12 cellular contexts compared by ENCODE assay signal in genomic region chr2:113181491-113182051, GRCh38. TPM values are rescaled to one million over a fixed set of nuclear protein-coding genes. Genes with fewer than 3 reads are reported as not detected.
A peak's percentile ranks its signal among the peaks of the same experiment; 100 is the strongest.
DNase-seq lines count a peak whose midpoint lies in the region; ATAC-seq and TF ChIP-seq lines count a peak whose summit lies in the region.
"Had no signal": no experiment of that assay in that cellular context is flagged by ENCODE, and none has a peak within 500 bp of the region (broad histone marks: within the 10 kb centered on the region; RNA-seq: fewer than 3 reads in every experiment).

No MANE protein-coding gene starts in this region.

- POLR2A ChIA-PET in activated CD4-positive, alpha-beta memory T cell treated with anti-CD3 and anti-CD28 coated beads for 36 hours (lab: Charles Lee) = interaction anchor here (1.5 to 1.6 kb wide), 3 partner anchors 13 to 101 kb away, joined by 3 to 5 read pairs (median 5); no protein-coding TSS in a partner anchor

- no peak overlapping the region for H3K4me3 ChIP-seq in left lung
- H3K4me3 ChIP-seq: MG63 had no signal

- H3K36me3 Mint-ChIP-seq in activated naive CD4-positive, alpha-beta T cell treated with anti-CD3 and anti-CD28 coated beads for 36 hours (ENCODE audit: low read depth) = peaks cover 48% of the 10 kb centered on the region
- H3K36me3 Mint-ChIP-seq in activated CD4-positive, alpha-beta memory T cell treated with anti-CD3 and anti-CD28 coated beads for 36 hours = peaks cover 64% of the 10 kb centered on the region
- H3K36me3 Mint-ChIP-seq in type B pancreatic cell = no peaks in the 10 kb centered on the region

- H3K4me1 ChIP-seq in left lung = peaks cover 4 to 73% of the 10 kb centered on the region in 2 donors

- ATAC-seq in left lung = peak; percentile 60
- ATAC-seq: esophagus mucosa had no signal

- H3K27ac ChIP-seq in left lung = peak overlapping the region; percentile 53 to 67

- CTCF ChIA-PET in activated naive CD4-positive, alpha-beta T cell treated with anti-CD3 and anti-CD28 coated beads for 36 hours (lab: Charles Lee) = interaction anchor here (0.6 to 3.0 kb wide), 11 partner anchors 11 to 298 kb away, joined by 3 to 39 read pairs (median 6); no protein-coding TSS in a partner anchor
- CTCF ChIA-PET in activated CD4-positive, alpha-beta memory T cell treated with anti-CD3 and anti-CD28 coated beads for 36 hours (lab: Charles Lee) = interaction anchor here (0.7 to 5.2 kb wide), 4 partner anchors 17 to 177 kb away, joined by 3 to 56 read pairs (median 20); no protein-coding TSS in a partner anchor

- no peak overlapping the region for H3K4me3 Mint-ChIP-seq in activated naive CD4-positive, alpha-beta T cell treated with anti-CD3 and anti-CD28 coated beads for 36 hours
- no peak overlapping the region for H3K4me3 Mint-ChIP-seq in activated CD4-positive, alpha-beta memory T cell treated with anti-CD3 and anti-CD28 coated beads for 36 hours
- H3K4me3 Mint-ChIP-seq in type B pancreatic cell = no peak overlapping the region

- intact Hi-C loops in activated naive CD4-positive, alpha-beta T cell treated with anti-CD3 and anti-CD28 coated beads for 36 hours (cut with micrococcal nuclease) = no loop called here
- intact Hi-C loops in activated CD4-positive, alpha-beta memory T cell treated with anti-CD3 and anti-CD28 coated beads for 36 hours (cut with micrococcal nuclease) = no loop called here
- intact Hi-C loops in left lung (cut with DNase I) = no loop called here

- peaks cover 0 to 26% of the 10 kb centered on the region in 2 donors for H3K36me3 ChIP-seq in left lung
- H3K36me3 ChIP-seq: MG63 had no signal

- H3K27ac Mint-ChIP-seq in activated naive CD4-positive, alpha-beta T cell treated with anti-CD3 and anti-CD28 coated beads for 36 hours = peak overlapping the region; percentile 77
- H3K27ac Mint-ChIP-seq in activated CD4-positive, alpha-beta memory T cell treated with anti-CD3 and anti-CD28 coated beads for 36 hours = peak overlapping the region; percentile 55
- peak overlapping the region; percentile 87 for H3K27ac Mint-ChIP-seq in type B pancreatic cell
- H3K27ac Mint-ChIP-seq: progenitor cell of endocrine pancreas had no signal

- no peaks in the 10 kb centered on the region for H3K27me3 Mint-ChIP-seq in activated naive CD4-positive, alpha-beta T cell treated with anti-CD3 and anti-CD28 coated beads for 36 hours (ENCODE audit: low read depth)
- no peaks in the 10 kb centered on the region for H3K27me3 Mint-ChIP-seq in activated CD4-positive, alpha-beta memory T cell treated with anti-CD3 and anti-CD28 coated beads for 36 hours
- no peaks in the 10 kb centered on the region for H3K27me3 Mint-ChIP-seq in type B pancreatic cell
- H3K27me3 Mint-ChIP-seq: progenitor cell of endocrine pancreas had no signal

- no peaks in the 10 kb centered on the region for H3K27me3 ChIP-seq in left lung
- H3K27me3 ChIP-seq: MG63 had no signal

- TF ChIP-seq CTCF in left lung (IDR thresholded peaks at IDR 0.05) (no peak), type B pancreatic cell (conservative IDR thresholded peaks at IDR 0.05) (no peak)

- H3K9me3 Mint-ChIP-seq in activated naive CD4-positive, alpha-beta T cell treated with anti-CD3 and anti-CD28 coated beads for 36 hours = no peaks in the 10 kb centered on the region
- H3K9me3 Mint-ChIP-seq in activated CD4-positive, alpha-beta memory T cell treated with anti-CD3 and anti-CD28 coated beads for 36 hours = no peaks in the 10 kb centered on the region
- no peaks in the 10 kb centered on the region for H3K9me3 Mint-ChIP-seq in type B pancreatic cell

- no peaks in the 10 kb centered on the region for H3K9me3 ChIP-seq in left lung
- H3K9me3 ChIP-seq: MG63 had no signal

- DNase-seq in activated naive CD4-positive, alpha-beta T cell treated with anti-CD3 and anti-CD28 coated beads for 36 hours = no peak
- no peak for DNase-seq in activated naive CD4-positive, alpha-beta T cell (lab: John Stamatoyannopoulos, UW)
- no peak for DNase-seq in activated CD4-positive, alpha-beta memory T cell treated with anti-CD3 and anti-CD28 coated beads for 36 hours
- peak in 1 of 2 donors; percentile 24 for DNase-seq in left lung
- DNase-seq in type B pancreatic cell (ENCODE audit: extremely low spot score, unreplicated experiment) = no peak
- no peak for DNase-seq in NCI-H1048 (lab: John Stamatoyannopoulos, UW)
- DNase-seq in NCI-H1694 treated with DMSO at 0.1 percent for 48 hours (lab: John Stamatoyannopoulos, UW) = no peak
- DNase-seq in NCI-H2171 (lab: John Stamatoyannopoulos, UW) = no peak
- DNase-seq: islet precursor cell, MG63 had no signal

- H3K4me1 Mint-ChIP-seq in activated naive CD4-positive, alpha-beta T cell treated with anti-CD3 and anti-CD28 coated beads for 36 hours (ENCODE audit: low read depth) = peaks cover 86% of the 10 kb centered on the region
- H3K4me1 Mint-ChIP-seq in activated CD4-positive, alpha-beta memory T cell treated with anti-CD3 and anti-CD28 coated beads for 36 hours (ENCODE audit: low read depth) = peaks cover 95% of the 10 kb centered on the region
- peaks cover 20% of the 10 kb centered on the region for H3K4me1 Mint-ChIP-seq in type B pancreatic cell (ENCODE audit: unreplicated experiment)

RNA-seq across cellular contexts. Expression of gene PSD4, which starts 7.8 kb away (rescaled TPM):
- 10 to 100 TPM; 85.9 to 87.4 TPM for total RNA-seq in activated naive CD4-positive, alpha-beta T cell treated with anti-CD3 and anti-CD28 coated beads for 36 hours
- total RNA-seq in activated CD4-positive, alpha-beta memory T cell treated with anti-CD3 and anti-CD28 coated beads for 36 hours = 100 to 1,000 TPM; 156 to 170 TPM
- total RNA-seq in left lung (10 to 100 TPM; 29.8 to 50.2 TPM), type B pancreatic cell (ENCODE audit: low replicate concordance) (38.8 and 79.1 TPM in 2 replicates)

RNA-seq across cellular contexts. Expression of gene IL1RN, which starts 54.2 kb away (rescaled TPM):
- 1 to 10 TPM in 1 of 2 experiments, under 1 TPM in 1; 0.77 to 1.2 TPM for total RNA-seq in activated naive CD4-positive, alpha-beta T cell treated with anti-CD3 and anti-CD28 coated beads for 36 hours
- 10 to 100 TPM in 1 of 2 experiments, 1 to 10 TPM in 1; 9.8 to 10.5 TPM for total RNA-seq in activated CD4-positive, alpha-beta memory T cell treated with anti-CD3 and anti-CD28 coated beads for 36 hours
- total RNA-seq in left lung (10 to 100 TPM; 28.6 to 67.1 TPM), type B pancreatic cell (ENCODE audit: low replicate concordance) (11.0 and 20.5 TPM in 2 replicates)
- total RNA-seq: progenitor cell of endocrine pancreas had no signal
